In the genomic region with DNA sequence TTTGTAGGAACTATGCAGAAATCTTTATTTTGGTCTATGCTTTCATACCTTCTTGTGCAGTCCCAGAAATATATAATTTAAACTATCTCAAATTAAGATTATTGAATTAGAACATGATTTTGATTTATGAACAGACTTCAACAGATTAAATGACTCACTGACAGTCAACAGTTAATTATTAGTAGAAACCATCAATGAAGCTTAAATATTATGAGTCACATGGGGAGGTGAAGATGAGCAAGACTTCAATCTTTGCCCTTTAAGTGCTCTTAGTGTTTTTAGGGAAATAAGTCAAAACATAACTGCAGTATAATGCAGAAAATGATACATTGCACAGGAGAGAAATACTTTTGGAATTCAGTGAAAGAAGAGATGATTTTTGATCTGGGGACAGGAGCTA, we compare ENCODE assay signal across 13 cellular contexts.
"Had no signal": no experiment of that assay in that cellular context is flagged by ENCODE, and none has a peak within 500 bp of the region (broad histone marks: within the 10 kb centered on the region; RNA-seq: fewer than 3 reads in every experiment).

No MANE protein-coding gene starts in this region.

- DNase-seq: activated CD4-positive, alpha-beta memory T cell treated with anti-CD3 and anti-CD28 coated beads, Interleukin-2, amount 10 ng/mL, durations not matched to agents 7 days and 5 days; activated CD4-positive, alpha-beta T cell treated with anti-CD3 and anti-CD28 coated beads for 36 hours; activated gamma-delta T cell treated with Interleukin-2 at 50 U/mL for 16 hours; activated naive CD8-positive, alpha-beta T cell treated with anti-CD3 and anti-CD28 coated beads, Interleukin-2, amount 10 ng/mL, durations not matched to agents 7 days and 5 days; activated T-cell treated with anti-CD3 and anti-CD28 coated beads, Interleukin-2, amount 50 U/mL, for 48 hours; anterior cingulate cortex; dorsolateral prefrontal cortex; head of caudate nucleus; naive thymus-derived CD4-positive, alpha-beta T cell; nucleus accumbens; right cardiac atrium; small intestine; transverse colon had no signal

- H3K4me3 ChIP-seq: dorsolateral prefrontal cortex, transverse colon had no signal

- H3K36me3 ChIP-seq: transverse colon had no signal

- ATAC-seq: activated CD4-positive, alpha-beta T cell treated with anti-CD3 and anti-CD28 coated beads for 36 hours; naive thymus-derived CD4-positive, alpha-beta T cell; right cardiac atrium had no signal

- H3K27ac ChIP-seq: dorsolateral prefrontal cortex, transverse colon had no signal

- H3K27me3 ChIP-seq: transverse colon had no signal

- H3K9me3 ChIP-seq: transverse colon had no signal

- H3K4me1 ChIP-seq: transverse colon had no signal
